In the genomic region with DNA sequence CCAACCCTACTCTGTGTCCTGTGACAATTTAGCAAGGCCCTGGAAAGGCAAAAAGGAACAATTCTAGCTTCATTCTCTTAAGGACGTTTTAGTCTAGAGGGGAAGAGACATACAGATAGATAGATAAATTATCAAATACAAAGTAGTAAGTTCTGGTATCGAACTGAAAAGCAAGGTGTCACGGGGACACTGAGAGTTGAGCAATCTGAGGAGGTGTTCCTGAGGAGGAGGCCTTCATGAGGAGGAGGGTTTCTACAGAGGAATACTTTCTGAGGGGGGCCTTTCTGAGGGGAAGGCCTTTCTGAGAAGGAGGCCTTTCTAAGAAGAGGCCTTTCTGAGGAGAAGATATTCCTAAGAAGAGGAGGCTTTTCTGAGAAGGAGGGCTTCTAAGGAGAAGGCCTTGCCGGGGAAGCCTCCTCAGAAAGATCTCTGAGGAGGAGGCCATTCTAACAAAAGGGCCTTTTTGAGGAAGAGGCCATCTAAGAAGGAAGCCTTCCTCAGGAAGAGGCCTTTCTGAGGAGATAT, we compare ENCODE assay signal across 24 cellular contexts.
A peak's percentile ranks its signal among the peaks of the same experiment; 100 is the strongest.
DNase-seq lines count a peak whose midpoint lies in the region; ATAC-seq, FAIRE-seq and TF ChIP-seq lines count a peak whose summit lies in the region.
"Had no signal": no experiment of that assay in that cellular context is flagged by ENCODE, and none has a peak within 500 bp of the region (broad histone marks: within the 10 kb centered on the region; RNA-seq: fewer than 3 reads in every experiment).

No MANE protein-coding gene starts in this region.

- H3K27me3 Mint-ChIP-seq in CD4-positive, CD25-positive, alpha-beta regulatory T cell = peaks cover 12% of the 10 kb centered on the region
- H3K27me3 Mint-ChIP-seq in activated naive CD8-positive, alpha-beta T cell treated with anti-CD3 and anti-CD28 coated beads for 36 hours = peaks cover 25% of the 10 kb centered on the region
- H3K27me3 Mint-ChIP-seq: activated naive CD4-positive, alpha-beta T cell treated with anti-CD3 and anti-CD28 coated beads, Interleukin-2, amount 50 U/mL, for 24 hours had no signal

- H3K27ac Mint-ChIP-seq in CD4-positive, CD25-positive, alpha-beta regulatory T cell = peak overlapping the region in 2 of 3 donors; percentile 53 to 64
- H3K27ac Mint-ChIP-seq in activated naive CD8-positive, alpha-beta T cell treated with anti-CD3 and anti-CD28 coated beads for 36 hours = peak overlapping the region; percentile 74
- H3K27ac Mint-ChIP-seq: activated naive CD4-positive, alpha-beta T cell treated with anti-CD3 and anti-CD28 coated beads, Interleukin-2, amount 50 U/mL, for 24 hours; T-cell; type B pancreatic cell had no signal

- no peaks in the 10 kb centered on the region for H3K36me3 Mint-ChIP-seq in CD4-positive, CD25-positive, alpha-beta regulatory T cell
- peaks cover 9% of the 10 kb centered on the region for H3K36me3 Mint-ChIP-seq in activated naive CD8-positive, alpha-beta T cell treated with anti-CD3 and anti-CD28 coated beads for 36 hours
- H3K36me3 Mint-ChIP-seq: activated naive CD4-positive, alpha-beta T cell treated with anti-CD3 and anti-CD28 coated beads, Interleukin-2, amount 50 U/mL, for 24 hours; T-cell; type B pancreatic cell had no signal

- peaks cover 5% of the 10 kb centered on the region for H3K27me3 ChIP-seq in CD4-positive, CD25-positive, alpha-beta regulatory T cell (ENCODE audit: control insufficient read depth, insufficient read depth, low read length)
- no peaks in the 10 kb centered on the region for H3K27me3 ChIP-seq in keratinocyte (ENCODE audit: control insufficient read depth, extremely low read depth, insufficient read depth, low read length)
- H3K27me3 ChIP-seq: ascending aorta, SJCRH30 had no signal

- H3K79me2 ChIP-seq in keratinocyte (ENCODE audit: control insufficient read depth, insufficient read depth, low read length) = no peaks in the 10 kb centered on the region
- H3K79me2 ChIP-seq: hepatocyte had no signal

- no peaks in the 10 kb centered on the region for H4K20me1 ChIP-seq in keratinocyte (ENCODE audit: control insufficient read depth, extremely low read depth, insufficient read depth, low read length)

- peak overlapping the region; percentile 10 to 81 (median 46) for H3K4me3 Mint-ChIP-seq in CD4-positive, CD25-positive, alpha-beta regulatory T cell
- H3K4me3 Mint-ChIP-seq in activated naive CD8-positive, alpha-beta T cell treated with anti-CD3 and anti-CD28 coated beads for 36 hours = peak overlapping the region; percentile 53
- H3K4me3 Mint-ChIP-seq: T-cell, type B pancreatic cell had no signal

- H3K9ac ChIP-seq in keratinocyte (ENCODE audit: control insufficient read depth, extremely low read depth, insufficient read depth, low read length) = peak overlapping the region; percentile 46

- no peak for FAIRE-seq in keratinocyte (lab: Jason Lieb, UNC)
- FAIRE-seq: HTR-8/SVneo, K562, TTC549 had no signal

- H3K9me3 Mint-ChIP-seq in CD4-positive, CD25-positive, alpha-beta regulatory T cell = no peaks in the 10 kb centered on the region
- no peaks in the 10 kb centered on the region for H3K9me3 Mint-ChIP-seq in activated naive CD8-positive, alpha-beta T cell treated with anti-CD3 and anti-CD28 coated beads for 36 hours
- H3K9me3 Mint-ChIP-seq: activated naive CD4-positive, alpha-beta T cell treated with anti-CD3 and anti-CD28 coated beads, Interleukin-2, amount 50 U/mL, for 24 hours; T-cell; type B pancreatic cell had no signal

- peaks cover 5 to 47% (median 23%) of the 10 kb centered on the region in 4 donors for H3K4me1 Mint-ChIP-seq in CD4-positive, CD25-positive, alpha-beta regulatory T cell
- peaks cover 28% of the 10 kb centered on the region for H3K4me1 Mint-ChIP-seq in activated naive CD8-positive, alpha-beta T cell treated with anti-CD3 and anti-CD28 coated beads for 36 hours

- intact Hi-C loops in sciatic nerve (cut with DNase I) = no loop called here

- dilution Hi-C loops in keratinocyte (cut with MboI; ENCODE audit: extremely low pct_ligation_motif_present, low sequenced_read_pairs) = no loop called here

- H3K36me3 ChIP-seq in CD4-positive, CD25-positive, alpha-beta regulatory T cell (ENCODE audit: control insufficient read depth, insufficient read depth, low read length) = no peaks in the 10 kb centered on the region
- H3K36me3 ChIP-seq in KOPT-K1 (ENCODE audit: insufficient read depth, low read length) (no peaks in the 10 kb centered on the region), keratinocyte (ENCODE audit: control insufficient read depth in 2 of 2, extremely low read depth in 1 of 2, insufficient read depth in 2 of 2, low read length in 2 of 2) (no peaks in the 10 kb centered on the region)
- H3K36me3 ChIP-seq: ascending aorta, gastroesophageal sphincter, left lung, SJCRH30 had no signal

- H3K4me2 ChIP-seq in keratinocyte (ENCODE audit: control insufficient read depth, extremely low read depth, insufficient read depth, low read depth, low read length) = peak overlapping the region; percentile 49
- H3K4me2 ChIP-seq: hepatocyte had no signal

- no peaks in the 10 kb centered on the region for H3K9me1 ChIP-seq in keratinocyte (ENCODE audit: control insufficient read depth, extremely low read depth, insufficient read depth, low read length)

- H3K27ac ChIP-seq in CD4-positive, CD25-positive, alpha-beta regulatory T cell (ENCODE audit: insufficient read depth, low read length, poor library complexity, severe bottlenecking) = no peak overlapping the region
- H3K27ac ChIP-seq in KOPT-K1 (ENCODE audit: low read depth, low read length, poor library complexity, severe bottlenecking) (peak overlapping the region; percentile 32), keratinocyte (ENCODE audit: control insufficient read depth, insufficient read depth, low read length) (peak overlapping the region; percentile 67)
- H3K27ac ChIP-seq: ascending aorta, gastroesophageal sphincter, hepatocyte, left lung, SJCRH30 had no signal

- TF ChIP-seq CTCF in keratinocyte (optimal IDR thresholded peaks at IDR 0.05 in 1 of 3, IDR thresholded peaks at IDR 0.05 in 1 of 3, conservative IDR thresholded peaks at IDR 0.05 in 1 of 3; ENCODE audit: extremely low read depth in 1 of 3, insufficient read depth in 2 of 3, low read length in 3 of 3) = no peak

- no peak overlapping the region for H3K4me3 ChIP-seq in CD4-positive, CD25-positive, alpha-beta regulatory T cell (ENCODE audit: low read depth, low read length)
- H3K4me3 ChIP-seq in keratinocyte (ENCODE audit: control insufficient read depth in 2 of 3, extremely low read depth in 1 of 3, insufficient read depth in 2 of 3, low read depth in 1 of 3, low read length in 3 of 3) = no peak overlapping the region
- H3K4me3 ChIP-seq: ascending aorta, gastroesophageal sphincter, hepatocyte, K562, left lung, SJCRH30 had no signal

- no peak for ATAC-seq in CD4-positive, CD25-positive, alpha-beta regulatory T cell (ENCODE audit: low read depth in 2 of 2)
- no peak for ATAC-seq in sciatic nerve
- ATAC-seq: gastroesophageal sphincter, K562, left lung, T-cell had no signal

- peak in 1 of 3 donors; percentile 62 for DNase-seq in CD4-positive, CD25-positive, alpha-beta regulatory T cell
- no peak for DNase-seq in activated naive CD8-positive, alpha-beta T cell treated with anti-CD3 and anti-CD28 coated beads for 36 hours
- no peak for DNase-seq in keratinocyte (ENCODE audit: low read depth, low spot score)
- no peak for DNase-seq in sciatic nerve (ENCODE audit: low spot score)
- DNase-seq in DMS114 treated with DMSO at 0.1 percent for 48 hours (lab: John Stamatoyannopoulos, UW; ENCODE audit: unreplicated experiment) = no peak
- no peak for DNase-seq in pons (ENCODE audit: low spot score)
- DNase-seq: activated CD4-positive, CD25-positive, alpha-beta regulatory T cell treated with anti-CD3 and anti-CD28 coated beads, Interleukin-2, amount 50 U/mL, for 72 hours; left lung; MM.1S; NCI-H1417; NCI-H2081 treated with DMSO at 0.1 percent for 48 hours; NCI-H345; nucleus accumbens; SJCRH30; T-cell had no signal

- no peaks in the 10 kb centered on the region for H3K9me3 ChIP-seq in CD4-positive, CD25-positive, alpha-beta regulatory T cell (ENCODE audit: control insufficient read depth in 2 of 2, low read length in 2 of 2)
- H3K9me3 ChIP-seq in KOPT-K1 (ENCODE audit: insufficient read depth, low read length, poor library complexity, severe bottlenecking) (no peaks in the 10 kb centered on the region), keratinocyte (ENCODE audit: control insufficient read depth, low read depth, low read length) (no peaks in the 10 kb centered on the region)
- H3K9me3 ChIP-seq: ascending aorta, gastroesophageal sphincter, left lung, SJCRH30 had no signal

- H3K4me1 ChIP-seq in CD4-positive, CD25-positive, alpha-beta regulatory T cell (ENCODE audit: control insufficient read depth, insufficient read depth, low read length, poor library complexity, severe bottlenecking) = peaks cover 31% of the 10 kb centered on the region
- H3K4me1 ChIP-seq in keratinocyte (ENCODE audit: control insufficient read depth, extremely low read depth, insufficient read depth, low read length) = peaks cover 44% of the 10 kb centered on the region
- H3K4me1 ChIP-seq: SJCRH30 had no signal

- peak overlapping the region; percentile 32 for H2AFZ ChIP-seq in keratinocyte (ENCODE audit: control insufficient read depth, low read length)
- H2AFZ ChIP-seq: hepatocyte had no signal
